Comparison of ENCODE assay signal across 20 cellular contexts in the genomic region with DNA sequence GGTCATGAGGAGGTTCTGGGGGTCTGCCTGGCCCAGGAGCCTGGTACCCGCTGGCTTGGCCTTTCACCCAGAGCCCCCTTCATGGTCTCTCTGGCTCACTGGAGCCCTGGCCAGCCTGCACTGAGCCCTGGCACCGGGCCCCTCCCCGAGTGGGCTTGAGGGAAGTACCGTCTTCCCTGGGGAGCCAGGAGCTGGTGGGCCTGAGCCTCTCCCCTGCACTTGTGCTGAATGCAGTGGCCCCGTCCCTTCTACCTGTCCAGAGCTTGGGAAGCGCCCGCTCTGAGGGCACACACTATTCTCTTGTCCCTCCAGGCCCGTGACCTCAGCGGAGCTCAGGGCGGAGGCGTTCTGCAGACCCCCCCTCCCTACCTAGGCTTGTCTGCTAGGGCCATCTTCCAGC.
"Had no signal": no experiment of that assay in that cellular context is flagged by ENCODE, and none has a peak within 500 bp of the region (broad histone marks: within the 10 kb centered on the region; RNA-seq: fewer than 3 reads in every experiment).

No MANE protein-coding gene starts in this region.

- ATAC-seq: activated CD4-positive, CD25-positive, alpha-beta regulatory T cell treated with anti-CD3 and anti-CD28 coated beads, Interleukin-2, amount 50 U/mL, for 24 hours; activated CD8-positive, alpha-beta T cell treated with anti-CD3 and anti-CD28 coated beads, Interleukin-2, amount 10 ng/mL, durations not matched to agents 7 days and 5 days; effector memory CD8-positive, alpha-beta T cell; esophagus mucosa; left cardiac atrium had no signal

- H3K4me3 ChIP-seq: breast epithelium, colonic mucosa, dorsolateral prefrontal cortex, right atrium auricular region, tibial nerve had no signal

- H3K4me1 ChIP-seq: colonic mucosa had no signal

- H3K9me3 ChIP-seq: breast epithelium, colonic mucosa, right atrium auricular region, tibial nerve had no signal

- H3K36me3 ChIP-seq: breast epithelium had no signal

- H3K27ac ChIP-seq: colonic mucosa, right atrium auricular region, VCaP had no signal

- H3K27me3 ChIP-seq: breast epithelium, colonic mucosa, dorsolateral prefrontal cortex, right atrium auricular region, tibial nerve had no signal

- DNase-seq: activated CD4-positive, alpha-beta T cell treated with anti-CD3 and anti-CD28 coated beads, Interleukin-2, amount 10 ng/mL, durations not matched to agents 7 days and 5 days; activated CD8-positive, alpha-beta T cell treated with anti-CD3 and anti-CD28 coated beads, Interleukin-2, amount 10 ng/mL, durations not matched to agents 7 days and 5 days; activated naive CD4-positive, alpha-beta T cell; activated T-cell treated with anti-CD3 and anti-CD28 coated beads, Interleukin-2, amount 50 U/mL, for 1 hour; amniotic stem cell; colonic mucosa; effector memory CD8-positive, alpha-beta T cell; glutamatergic neuron; hypothalamus; left cardiac atrium; stimulated activated CD4-positive, alpha-beta T cell treated with anti-CD3 and anti-CD28 coated beads, Interleukin-12 subunit alpha, Interleukin-12 subunit beta, amount 100 ng/mL, for 4 hours; stimulated activated CD4-positive, alpha-beta T cell treated with anti-CD3 and anti-CD28 coated beads, Interleukin-4, amount 100 ng/mL, for 4 hours; substantia nigra had no signal
